ENCODE assay signal across 10 cellular contexts in the genomic region with DNA sequence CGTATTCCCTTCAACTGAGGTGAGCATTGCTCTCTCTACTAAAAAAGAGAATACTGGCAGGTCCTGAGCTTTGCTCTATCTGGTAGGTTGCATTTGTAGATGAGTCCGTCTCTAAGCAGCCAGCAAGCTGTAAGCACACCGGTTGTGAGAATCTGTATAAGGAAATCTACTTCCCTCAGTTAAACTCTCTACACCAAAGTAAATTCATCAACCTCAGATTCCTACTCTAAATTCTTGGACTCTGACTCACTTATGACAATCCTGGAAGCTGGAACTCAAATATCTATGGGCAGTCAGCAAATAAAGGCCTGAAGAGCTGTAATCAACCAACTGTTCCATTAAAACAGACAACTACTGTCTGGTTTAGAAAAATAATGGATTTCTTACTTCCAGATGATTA. TPM values are rescaled to one million over a fixed set of nuclear protein-coding genes. Genes with fewer than 3 reads are reported as not detected.
DNase-seq lines count a peak whose midpoint lies in the region; ATAC-seq and TF ChIP-seq lines count a peak whose summit lies in the region.
"Had no signal": no experiment of that assay in that cellular context is flagged by ENCODE, and none has a peak within 500 bp of the region (broad histone marks: within the 10 kb centered on the region; RNA-seq: fewer than 3 reads in every experiment).

No MANE protein-coding gene starts in this region.

- H3F3A ChIP-seq in PC-3 (ENCODE audit: low read length, unreplicated experiment), result peaks cover 3% of the 10 kb centered on the region

- no peaks in the 10 kb centered on the region for H3K9me3 ChIP-seq in PC-3 (ENCODE audit: low read length)
- H3K9me3 ChIP-seq in mucosa of descending colon, result no peaks in the 10 kb centered on the region

- intact Hi-C loops in PC-3 (cut with micrococcal nuclease), result loop anchor here (1.0 kb wide), 1 partner anchor 9 kb away; no protein-coding TSS in a partner anchor
- intact Hi-C loops in mucosa of descending colon (cut with DNase I, micrococcal nuclease), result no loop called here

- H3K36me3 ChIP-seq in PC-3 (ENCODE audit: low read depth, low read length), result no peaks in the 10 kb centered on the region
- H3K36me3 ChIP-seq in mucosa of descending colon (ENCODE audit: low read depth), result no peaks in the 10 kb centered on the region

- ATAC-seq in PC-3 (peak; percentile 92), mucosa of descending colon (peak; percentile 86), GM18873 (IDR thresholded peaks at IDR 0.05; ENCODE audit: low FRiP score, unreplicated experiment) (no peak), GM18861 (IDR thresholded peaks at IDR 0.05; ENCODE audit: unreplicated experiment) (no peak)
- ATAC-seq: K562 had no signal

- no peak overlapping the region for H3K9ac ChIP-seq in PC-3 (ENCODE audit: low read length)

- POLR2A ChIA-PET in PC-3 (lab: Charles Lee; ENCODE audit: unreplicated experiment), result no interaction called here

- H3K9me2 ChIP-seq in PC-3 (replicated peaks; ENCODE audit: low read length), result no peaks in the 10 kb centered on the region

- peak overlapping the region; percentile 64 for H3K27ac ChIP-seq in PC-3 (ENCODE audit: low read length)

- peaks cover 84% of the 10 kb centered on the region for H3K79me2 ChIP-seq in PC-3 (ENCODE audit: low read length)

- no peaks in the 10 kb centered on the region for H3K27me3 ChIP-seq in PC-3 (ENCODE audit: low read length)

- peaks cover 47% of the 10 kb centered on the region for H3K4me1 ChIP-seq in PC-3 (ENCODE audit: insufficient read depth, low read length)
- H3K4me1 ChIP-seq in mucosa of descending colon (ENCODE audit: low read depth), result peaks cover 6% of the 10 kb centered on the region

- H4K20me1 ChIP-seq in PC-3 (ENCODE audit: low read length), result 0 out of 2 replicates have a peak, but pooled peaks cover 5% of the 10 kb centered on the region

- TF ChIP-seq CTCF in PC-3 (conservative IDR thresholded peaks at IDR 0.05; ENCODE audit: low read depth, low read length), result no peak
- TF ChIP-seq CTCF in mucosa of descending colon (IDR thresholded peaks at IDR 0.05), result no peak

- CTCF ChIA-PET in PC-3 (lab: Charles Lee), result interaction anchor here (0.6 kb wide), 1 partner anchor 14 kb away, joined by 3 read pairs; no protein-coding TSS in a partner anchor

- H3K4me3 ChIP-seq in PC-3 (ENCODE audit: low read length) (peak overlapping the region; percentile 25; the same call in 1 of the 2 replicates), mucosa of descending colon (no peak overlapping the region)
- H3K4me3 ChIP-seq: K562 had no signal

- peak; percentile 63 for DNase-seq in AG20443 (ENCODE audit: low spot score)
- DNase-seq in PC-3, result peak; percentile 87
- DNase-seq in fibroblast of gingiva (ENCODE audit: low read depth), result peak; percentile 44
- no peak for DNase-seq in mucosa of descending colon
- DNase-seq in NCI-H345 treated with DMSO at 0.1 percent for 48 hours (lab: John Stamatoyannopoulos, UW; ENCODE audit: unreplicated experiment), result no peak
- DNase-seq in NCI-H1417 (lab: John Stamatoyannopoulos, UW), result no peak
- DNase-seq: activated naive CD4-positive, alpha-beta T cell treated with Interleukin-2 at 50 U/mL for 16 hours had no signal

- BruUV-seq in PC-3 (replicated peaks; lab: Mats Ljungman, UMichigan), result no TSS peak

- no peak overlapping the region for H2AFZ ChIP-seq in PC-3 (ENCODE audit: low read length)

- H3K4me2 ChIP-seq in PC-3 (ENCODE audit: low read length), result peak overlapping the region; percentile 73

RNA-seq across cellular contexts. Expression of gene FAT1, which starts 37.9 kb away (rescaled TPM):
- total RNA-seq in PC-3 (2014; rRNA removed), result 91.1 and 92.4 TPM in 2 replicates
- 100 to 1,000 TPM; 241 to 337 (median 259) TPM for total RNA-seq in mucosa of descending colon

Comparison
In these comparisons a context has a peak if more than half of its experiments do, and no peak if none do; other contexts are left out.
1. DNase-seq: peak in AG20443 (single experiment), PC-3 (single experiment) and fibroblast of gingiva (single experiment); none in mucosa of descending colon (0 of 3), NCI-H345 treated with DMSO at 0.1 percent for 48 hours (single experiment) and NCI-H1417 (0 of 3).
2. ATAC-seq: peak in PC-3 (single experiment) and mucosa of descending colon (single experiment); none in GM18873 (single experiment) and GM18861 (single experiment).